ENCODE assay signal across 1 cellular context in the genomic region with DNA sequence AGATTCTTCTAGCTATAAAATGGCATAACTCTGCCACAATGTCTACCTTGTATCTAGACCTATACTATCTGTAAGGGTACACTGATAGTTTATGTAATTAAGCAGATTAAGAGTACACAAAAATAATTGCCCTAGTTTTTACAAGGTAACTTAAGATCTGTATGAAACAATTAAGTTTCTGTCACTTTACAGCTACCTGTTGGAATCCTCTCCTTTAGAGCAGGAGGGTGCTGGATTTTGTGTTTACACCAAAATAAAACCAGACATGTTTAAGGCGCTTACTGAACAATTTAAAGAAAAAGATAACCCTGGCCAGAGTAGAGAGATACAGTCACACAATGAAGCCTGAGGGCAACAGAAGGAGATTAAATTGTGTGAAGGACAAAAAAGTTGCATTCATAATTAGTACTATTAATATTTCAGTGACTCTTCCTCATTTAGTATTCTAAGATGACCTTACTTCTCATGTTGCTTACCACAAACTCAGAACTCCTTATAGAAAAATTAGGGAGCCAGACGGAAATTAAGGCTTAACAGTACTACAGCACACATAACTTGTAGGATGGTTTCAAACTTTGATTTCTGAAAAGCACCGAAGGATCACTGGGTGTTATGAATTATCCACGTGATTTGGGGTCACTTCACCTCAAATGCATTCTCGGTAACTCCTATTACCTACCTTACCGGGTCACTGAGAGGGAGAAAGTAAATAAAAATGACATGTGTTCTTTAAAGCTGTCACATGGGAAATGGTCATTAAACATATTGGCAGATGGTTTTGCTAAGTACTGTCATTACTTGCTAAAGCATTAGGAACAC.
TF ChIP-seq lines count a peak whose summit lies in the region.

No MANE protein-coding gene starts in this region.

TF ChIP-seq in WTC11, 78 proteins besides CTCF, POLR2A, EP300 and RAD21 (continued from another document):
- TF ChIP-seq, protein P1, sequence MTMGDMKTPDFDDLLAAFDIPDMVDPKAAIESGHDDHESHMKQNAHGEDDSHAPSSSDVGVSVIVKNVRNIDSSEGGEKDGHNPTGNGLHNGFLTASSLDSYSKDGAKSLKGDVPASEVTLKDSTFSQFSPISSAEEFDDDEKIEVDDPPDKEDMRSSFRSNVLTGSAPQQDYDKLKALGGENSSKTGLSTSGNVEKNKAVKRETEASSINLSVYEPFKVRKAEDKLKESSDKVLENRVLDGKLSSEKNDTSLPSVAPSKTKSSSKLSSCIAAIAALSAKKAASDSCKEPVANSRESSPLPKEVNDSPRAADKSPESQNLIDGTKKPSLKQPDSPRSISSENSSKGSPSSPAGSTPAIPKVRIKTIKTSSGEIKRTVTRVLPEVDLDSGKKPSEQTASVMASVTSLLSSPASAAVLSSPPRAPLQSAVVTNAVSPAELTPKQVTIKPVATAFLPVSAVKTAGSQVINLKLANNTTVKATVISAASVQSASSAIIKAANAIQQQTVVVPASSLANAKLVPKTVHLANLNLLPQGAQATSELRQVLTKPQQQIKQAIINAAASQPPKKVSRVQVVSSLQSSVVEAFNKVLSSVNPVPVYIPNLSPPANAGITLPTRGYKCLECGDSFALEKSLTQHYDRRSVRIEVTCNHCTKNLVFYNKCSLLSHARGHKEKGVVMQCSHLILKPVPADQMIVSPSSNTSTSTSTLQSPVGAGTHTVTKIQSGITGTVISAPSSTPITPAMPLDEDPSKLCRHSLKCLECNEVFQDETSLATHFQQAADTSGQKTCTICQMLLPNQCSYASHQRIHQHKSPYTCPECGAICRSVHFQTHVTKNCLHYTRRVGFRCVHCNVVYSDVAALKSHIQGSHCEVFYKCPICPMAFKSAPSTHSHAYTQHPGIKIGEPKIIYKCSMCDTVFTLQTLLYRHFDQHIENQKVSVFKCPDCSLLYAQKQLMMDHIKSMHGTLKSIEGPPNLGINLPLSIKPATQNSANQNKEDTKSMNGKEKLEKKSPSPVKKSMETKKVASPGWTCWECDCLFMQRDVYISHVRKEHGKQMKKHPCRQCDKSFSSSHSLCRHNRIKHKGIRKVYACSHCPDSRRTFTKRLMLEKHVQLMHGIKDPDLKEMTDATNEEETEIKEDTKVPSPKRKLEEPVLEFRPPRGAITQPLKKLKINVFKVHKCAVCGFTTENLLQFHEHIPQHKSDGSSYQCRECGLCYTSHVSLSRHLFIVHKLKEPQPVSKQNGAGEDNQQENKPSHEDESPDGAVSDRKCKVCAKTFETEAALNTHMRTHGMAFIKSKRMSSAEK (CRISPR knock-in tag; IDR thresholded peaks at IDR 0.05; ENCODE audit: borderline replicate concordance) = no peak
- no peak for TF ChIP-seq CREM (CRISPR knock-in tag; IDR thresholded peaks at IDR 0.05)
- TF ChIP-seq ZNF317 (CRISPR knock-in tag; IDR thresholded peaks at IDR 0.05; ENCODE audit: borderline replicate concordance, low read depth) = no peak
- TF ChIP-seq ATF1 (CRISPR knock-in tag; IDR thresholded peaks at IDR 0.05) = no peak
- TF ChIP-seq NR1H2 (CRISPR knock-in tag; IDR thresholded peaks at IDR 0.05) = no peak
